In the genomic region with DNA sequence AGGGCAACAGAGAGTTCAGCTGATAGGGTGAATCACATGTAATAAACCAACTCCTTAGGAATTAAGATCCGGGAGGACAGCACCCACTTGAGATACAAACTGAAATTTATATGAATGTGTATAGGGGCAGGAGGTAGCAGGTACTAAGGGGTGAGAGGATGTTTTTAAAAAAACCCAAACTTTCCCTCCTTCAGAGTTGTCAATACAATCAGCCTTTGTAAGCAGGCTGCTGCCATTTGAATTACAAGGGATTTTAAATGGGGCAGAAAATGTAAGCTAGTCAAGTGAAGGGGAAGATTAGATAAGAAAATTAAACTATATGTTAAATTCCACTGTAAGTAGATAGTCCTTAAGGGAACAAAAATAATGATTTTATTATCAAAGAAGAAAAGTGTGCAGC, we compare ENCODE assay signal across 31 cellular contexts.
"Had no signal": no experiment of that assay in that cellular context is flagged by ENCODE, and none has a peak within 500 bp of the region (broad histone marks: within the 10 kb centered on the region; RNA-seq: fewer than 3 reads in every experiment).

No MANE protein-coding gene starts in this region.

- H3K27ac Mint-ChIP-seq: naive thymus-derived CD8-positive, alpha-beta T cell; natural killer cell treated with Interleukin-12 subunit alpha and Interleukin-12 subunit beta and Interleukin-15 and Interleukin-18, amount 100 ng/mL, for 72 hours; nephron progenitor cell; progenitor cell of endocrine pancreas; stimulated activated memory B cell treated with anti-CD40 and anti-IgM and Interleukin-4, amounts not matched to agents 10 μg/mL and 1 μg/mL and 100 μg/mL, for 72 hours; stimulated activated naive CD8-positive, alpha-beta T cell treated with anti-CD3 and anti-CD28 coated beads, Interleukin-15, amount 100 ng/mL, for 72 hours; type B pancreatic cell had no signal

- H3K36me3 ChIP-seq: ovary, right lobe of liver, sigmoid colon, suprapubic skin, tibial artery, transverse colon, upper lobe of right lung, uterus had no signal

- H3K27me3 Mint-ChIP-seq: natural killer cell treated with Interleukin-12 subunit alpha and Interleukin-12 subunit beta and Interleukin-15 and Interleukin-18, amount 100 ng/mL, for 72 hours; progenitor cell of endocrine pancreas; stimulated activated memory B cell treated with anti-CD40 and anti-IgM and Interleukin-4, amounts not matched to agents 10 μg/mL and 1 μg/mL and 100 μg/mL, for 72 hours had no signal

- H3K9me3 ChIP-seq: ovary, psoas muscle, right lobe of liver, sigmoid colon, suprapubic skin, testis, tibial artery, transverse colon, upper lobe of right lung, uterus had no signal

- H3K4me1 Mint-ChIP-seq: naive thymus-derived CD8-positive, alpha-beta T cell; nephron progenitor cell; stimulated activated memory B cell treated with anti-CD40 and anti-IgM and Interleukin-4, amounts not matched to agents 10 μg/mL and 1 μg/mL and 100 μg/mL, for 72 hours; stimulated activated naive CD8-positive, alpha-beta T cell treated with anti-CD3 and anti-CD28 coated beads, Interleukin-15, amount 100 ng/mL, for 72 hours had no signal

- H3K9ac ChIP-seq: parathyroid adenoma had no signal

- H3K9me3 Mint-ChIP-seq: nephron progenitor cell; neural crest cell; stimulated activated memory B cell treated with anti-CD40 and anti-IgM and Interleukin-4, amounts not matched to agents 10 μg/mL and 1 μg/mL and 100 μg/mL, for 72 hours; type B pancreatic cell had no signal

- H3K4me3 ChIP-seq: ovary, psoas muscle, right lobe of liver, sigmoid colon, suprapubic skin, testis, tibial artery, transverse colon, upper lobe of right lung, uterus had no signal

- DNase-seq: naive thymus-derived CD8-positive, alpha-beta T cell; nephron progenitor cell; occipital lobe; ovary; posterior cingulate gyrus; psoas muscle; right cardiac atrium; right lobe of liver; sigmoid colon; small intestine; stimulated activated CD4-positive, alpha-beta T cell treated with anti-CD3 and anti-CD28 coated beads, Interleukin-12 subunit alpha, Interleukin-12 subunit beta, amount 100 ng/mL, for 4 hours; stimulated activated CD4-positive, alpha-beta T cell treated with anti-CD3 and anti-CD28 coated beads, Interleukin-1b, Interleukin-23, amount 100 ng/mL, for 48 hours; stimulated activated CD4-positive, alpha-beta T cell treated with anti-CD3 and anti-CD28 coated beads, Interleukin-4, amount 100 ng/mL, for 1 hour; stimulated activated CD4-positive, alpha-beta T cell treated with anti-CD3 and anti-CD28 coated beads, Interleukin-4, amount 100 ng/mL, for 4 hours; stimulated activated CD8-positive, alpha-beta memory T cell treated with anti-CD3 and anti-CD28 coated beads, Interleukin-4, amount 100 ng/mL, for 48 hours; stimulated activated naive CD4-positive, alpha-beta T cell; stimulated activated naive CD8-positive, alpha-beta T cell treated with anti-CD3 and anti-CD28 coated beads, Interleukin-15, amount 100 ng/mL, for 72 hours; stimulated activated naive CD8-positive, alpha-beta T cell treated with anti-CD3 and anti-CD28 coated beads, Interleukin-15, Interleukin-2, amounts not matched to agents 100 U/mL and 50 U/mL, for 24 hours; substantia nigra; testis; tibial artery; transverse colon; upper lobe of right lung; uterus had no signal

- H3K27me3 ChIP-seq: ovary, right lobe of liver, sigmoid colon, suprapubic skin, testis, tibial artery, transverse colon, upper lobe of right lung, uterus had no signal

- H3K4me1 ChIP-seq: parathyroid adenoma, psoas muscle, right lobe of liver, sigmoid colon, suprapubic skin, testis, tibial artery, transverse colon, upper lobe of right lung, uterus had no signal

- H3K4me3 Mint-ChIP-seq: naive thymus-derived CD8-positive, alpha-beta T cell; natural killer cell treated with Interleukin-12 subunit alpha and Interleukin-12 subunit beta and Interleukin-15 and Interleukin-18, amount 100 ng/mL, for 72 hours; nephron progenitor cell; neural crest cell; stimulated activated memory B cell treated with anti-CD40 and anti-IgM and Interleukin-4, amounts not matched to agents 10 μg/mL and 1 μg/mL and 100 μg/mL, for 72 hours; stimulated activated naive CD8-positive, alpha-beta T cell treated with anti-CD3 and anti-CD28 coated beads, Interleukin-15, amount 100 ng/mL, for 72 hours; type B pancreatic cell had no signal

- H3K36me3 Mint-ChIP-seq: naive thymus-derived CD8-positive, alpha-beta T cell; natural killer cell treated with Interleukin-12 subunit alpha and Interleukin-12 subunit beta and Interleukin-15 and Interleukin-18, amount 100 ng/mL, for 72 hours; stimulated activated memory B cell treated with anti-CD40 and anti-IgM and Interleukin-4, amounts not matched to agents 10 μg/mL and 1 μg/mL and 100 μg/mL, for 72 hours; type B pancreatic cell had no signal

- ATAC-seq: naive thymus-derived CD8-positive, alpha-beta T cell; natural killer cell treated with Interleukin-12 subunit alpha and Interleukin-12 subunit beta and Interleukin-15 and Interleukin-18, amount 100 ng/mL, for 72 hours; psoas muscle; right cardiac atrium; right lobe of liver; stimulated activated memory B cell treated with anti-CD40 and anti-IgM and Interleukin-4, amounts not matched to agents 10 μg/mL and 1 μg/mL and 100 μg/mL, for 72 hours; stimulated activated naive CD8-positive, alpha-beta T cell treated with anti-CD3 and anti-CD28 coated beads, Interleukin-15, amount 100 ng/mL, for 72 hours; stimulated activated naive CD8-positive, alpha-beta T cell treated with anti-CD3 and anti-CD28 coated beads, Interleukin-15, Interleukin-2, amounts not matched to agents 100 U/mL and 50 U/mL, for 24 hours; upper lobe of right lung had no signal

- H3K27ac ChIP-seq: ovary, parathyroid adenoma, psoas muscle, right lobe of liver, sigmoid colon, suprapubic skin, testis, tibial artery, transverse colon, upper lobe of right lung, uterus had no signal

- H3K79me2 ChIP-seq: parathyroid adenoma had no signal

- H2AFZ ChIP-seq: parathyroid adenoma had no signal
